In genomic region chrX:110450050-110450449, GRCh38 we compare ENCODE assay signal across 7 cellular contexts.
DNase-seq lines count a peak whose midpoint lies in the region; TF ChIP-seq lines count a peak whose summit lies in the region.

No MANE protein-coding gene starts in this region.

- H3K9me3 Mint-ChIP-seq in HFFc6: no peaks in the 10 kb centered on the region

- TF ChIP-seq EP300 in sigmoid colon (IDR thresholded peaks at IDR 0.05): no peak

- intact Hi-C loops in sigmoid colon (cut with DNase I): loop anchor here (1.0 to 10.0 kb wide), 3 partner anchors 397 to 995 kb away; no protein-coding TSS in a partner anchor

- 0 to 1% methylated on average over 4 of the region's 4 CpGs for WGBS in sigmoid colon, 2 donors

- H3K4me1 Mint-ChIP-seq in HFFc6 (ENCODE audit: low read depth): no peaks in the 10 kb centered on the region

- H3K36me3 ChIP-seq in right atrium auricular region (no peaks in the 10 kb centered on the region), sigmoid colon (no peaks in the 10 kb centered on the region)

- no peak overlapping the region for H3K27ac ChIP-seq in right atrium auricular region
- H3K27ac ChIP-seq in sigmoid colon: no peak overlapping the region

- peaks cover 15% of the 10 kb centered on the region for H3K27me3 Mint-ChIP-seq in HFFc6 (ENCODE audit: insufficient read depth)

- DNase-seq in HFFc6 (peak; percentile 42), NCI-H1092 treated with DMSO at 0.1 percent for 48 hours (lab: John Stamatoyannopoulos, UW) (peak; percentile 67), T-helper 1 cell (peak in 4 of 5 donors; percentile 6 to 51 (median 26)), amygdala (lab: John Stamatoyannopoulos, UW) (peak in 53 of 56 donors; percentile 1 to 87 (median 47)), right atrium auricular region (ENCODE audit: low spot score) (peak; percentile 85), sigmoid colon (peak; percentile 87)

- H3K9me3 ChIP-seq in right atrium auricular region: no peaks in the 10 kb centered on the region
- no peaks in the 10 kb centered on the region for H3K9me3 ChIP-seq in sigmoid colon

- no peaks in the 10 kb centered on the region for H3K36me3 Mint-ChIP-seq in HFFc6 (ENCODE audit: low read depth)

- H3K4me3 ChIP-seq in right atrium auricular region (no peak overlapping the region), sigmoid colon (no peak overlapping the region)

- TF ChIP-seq CTCF in GM12874 (IDR thresholded peaks at IDR 0.05; ENCODE audit: insufficient read depth, low read depth, low read length) (peak; percentile 53), HFFc6 (IDR thresholded peaks at IDR 0.05) (peak; percentile 82), right atrium auricular region (IDR thresholded peaks at IDR 0.05) (peak; percentile 54 to 86), sigmoid colon (IDR thresholded peaks at IDR 0.05) (peak in 3 of 4 experiments; percentile 35 to 48 (median 39))

- no peak overlapping the region for H3K4me3 Mint-ChIP-seq in HFFc6

- H3K4me1 ChIP-seq in right atrium auricular region: no peaks in the 10 kb centered on the region
- no peaks in the 10 kb centered on the region for H3K4me1 ChIP-seq in sigmoid colon

- TF ChIP-seq POLR2A in sigmoid colon (IDR thresholded peaks at IDR 0.05): no peak

- H3K27me3 ChIP-seq in right atrium auricular region: no peaks in the 10 kb centered on the region
- H3K27me3 ChIP-seq in sigmoid colon: no peaks in the 10 kb centered on the region

- H3K27ac Mint-ChIP-seq in HFFc6: no peak overlapping the region

Comparison
In these comparisons a context has a peak if more than half of its experiments do, and no peak if none do; other contexts are left out.
1. DNase-seq: peak in every context shown above with its lines; median percentile 87 in sigmoid colon; 85 in right atrium auricular region; 67 in NCI-H1092 treated with DMSO at 0.1 percent for 48 hours; 47 in amygdala; 42 in HFFc6; 26 in T-helper 1 cell.